In genomic region chr9:76900884-76901440, GRCh38 we compare ENCODE assay signal across 17 cellular contexts. TPM values are rescaled to one million over a fixed set of nuclear protein-coding genes. Genes with fewer than 3 reads are reported as not detected.
DNase-seq lines count a peak whose midpoint lies in the region; ATAC-seq and TF ChIP-seq lines count a peak whose summit lies in the region.
"Had no signal": no experiment of that assay in that cellular context is flagged by ENCODE, and none has a peak within 500 bp of the region (broad histone marks: within the 10 kb centered on the region; RNA-seq: fewer than 3 reads in every experiment).

No MANE protein-coding gene starts in this region.

- ATAC-seq in GM21515 (IDR thresholded peaks at IDR 0.05; ENCODE audit: unreplicated experiment), result no peak
- ATAC-seq: HepG2, PC-3 had no signal

- H3K36me3 ChIP-seq in sigmoid colon, result no peaks in the 10 kb centered on the region
- H3K36me3 ChIP-seq in transverse colon, result no peaks in the 10 kb centered on the region
- H3K36me3 ChIP-seq: MG63 had no signal

- H3K4me3 ChIP-seq in dorsolateral prefrontal cortex (peak overlapping the region in 33 of 59 donors; percentile 5 to 89 (median 19)), sigmoid colon (peak overlapping the region in 2 of 4 donors; percentile 72 to 82), transverse colon (no peak overlapping the region)
- H3K4me3 ChIP-seq: MG63 had no signal

- H3K27me3 ChIP-seq in dorsolateral prefrontal cortex (peaks cover 0 to 14% (median 0%) of the 10 kb centered on the region in 45 donors), sigmoid colon (no peaks in the 10 kb centered on the region), transverse colon (peaks cover 18% of the 10 kb centered on the region)
- H3K27me3 ChIP-seq: MG63 had no signal

- TF ChIP-seq EP300 in sigmoid colon (IDR thresholded peaks at IDR 0.05), result no peak
- TF ChIP-seq EP300 in transverse colon (IDR thresholded peaks at IDR 0.05; ENCODE audit: low read depth), result no peak

- TF ChIP-seq CTCF in VCaP (conservative IDR thresholded peaks at IDR 0.05) (no peak), dorsolateral prefrontal cortex (IDR thresholded peaks at IDR 0.05 in 54 of 56, conservative IDR thresholded peaks at IDR 0.05 in 2 of 56; ENCODE audit: low read depth in 1 of 56, partially characterized antibody in 56 of 56) (no peak), sigmoid colon (IDR thresholded peaks at IDR 0.05) (no peak), transverse colon (IDR thresholded peaks at IDR 0.05) (no peak)

- DNase-seq in dorsolateral prefrontal cortex (no peak), sigmoid colon (no peak), transverse colon (no peak), COR-L47 (lab: John Stamatoyannopoulos, UW) (no peak), erythroblast (lab: John Stamatoyannopoulos, UW) (no peak)
- DNase-seq: ACHN, AML-193, Caco-2, KG1, MG63, NCI-H1092 treated with DMSO at 0.1 percent for 48 hours, NCI-H82, PC-3 had no signal

- TF ChIP-seq POLR2A in sigmoid colon (IDR thresholded peaks at IDR 0.05), result no peak
- TF ChIP-seq POLR2A in transverse colon (IDR thresholded peaks at IDR 0.05), result no peak
- no peak for TF ChIP-seq POLR2A in erythroblast (IDR thresholded peaks at IDR 0.05; ENCODE audit: low read length)

- H3K27ac ChIP-seq in VCaP, result peak overlapping the region; percentile 85
- peak overlapping the region in 56 of 59 donors; percentile 24 to 99 (median 95) for H3K27ac ChIP-seq in dorsolateral prefrontal cortex
- H3K27ac ChIP-seq in sigmoid colon, result peak overlapping the region; percentile 85 to 95 (median 88)
- peak overlapping the region in 3 of 4 donors; percentile 82 to 91 (median 86) for H3K27ac ChIP-seq in transverse colon
- H3K27ac ChIP-seq: RWPE1 had no signal

- H3K9me3 ChIP-seq in sigmoid colon (no peaks in the 10 kb centered on the region), transverse colon (no peaks in the 10 kb centered on the region)
- H3K9me3 ChIP-seq: Caco-2, MG63 had no signal

- in situ Hi-C loops in transverse colon (cut with MboI; ENCODE audit: low pct_ligation_motif_present in 1 of 4, low pct_unique_long_range_greater_than_20kb in 1 of 4, low sequenced_read_pairs in 3 of 4), result no loop called here

- peaks cover 0 to 62% (median 49%) of the 10 kb centered on the region in 4 donors for H3K4me1 ChIP-seq in sigmoid colon
- peaks cover 15 to 41% (median 37%) of the 10 kb centered on the region in 4 donors for H3K4me1 ChIP-seq in transverse colon
- H3K4me1 ChIP-seq: Caco-2 had no signal

- intact Hi-C loops in dorsolateral prefrontal cortex (cut with DNase I), result no loop called here
- intact Hi-C loops in sigmoid colon (cut with DNase I), result loop anchor here (10.0 kb wide), 1 partner anchor 296 kb away; no protein-coding TSS in a partner anchor
- intact Hi-C loops in transverse colon (cut with DNase I; ENCODE audit: low total_unique reads), result loop anchor here (5.0 kb wide), 1 partner anchor 84 kb away; no protein-coding TSS in a partner anchor

- 72 to 84% methylated on average over 3 of the region's 3 CpGs for WGBS in sigmoid colon, 2 donors
- WGBS in transverse colon (ENCODE audit: low coverage in 1 of 2), 2 donors, result 69 to 100% methylated on average over 1 to 3 of the region's 3 CpGs

RNA-seq across cellular contexts. Expression of gene PRUNE2, which starts 5.0 kb away (rescaled TPM):
- total RNA-seq in dorsolateral prefrontal cortex, result 100 to 1,000 TPM in 119 of 120 experiments, 10 to 100 TPM in 1; 85.1 to 471 (median 248) TPM
- 100 to 1,000 TPM; 440 to 536 (median 490) TPM for total RNA-seq in sigmoid colon
- 10 to 100 TPM in 1 of 3 donors, 1 to 10 TPM in 2; 7.4 to 32.2 (median 8.4) TPM for polyA plus RNA-seq in sigmoid colon
- total RNA-seq in transverse colon, result 100 to 1,000 TPM in 1 of 4 donors, 10 to 100 TPM in 3; 67.6 to 105 (median 95.6) TPM
- total RNA-seq: PC-3 had no signal
- polyA plus RNA-seq: HepG2 had no signal

Comparison
In these comparisons a context has a peak if more than half of its experiments do, and no peak if none do; other contexts are left out.
1. H3K4me3 ChIP-seq: peak in dorsolateral prefrontal cortex (33 of 59); none in transverse colon (0 of 4).
2. intact Hi-C loops: an anchor here in sigmoid colon (10.0 kb wide) and transverse colon (5.0 kb wide); none called in dorsolateral prefrontal cortex.
3. Peak in every context shown above with its lines, with median percentiles within 50 percentile points of each other: H3K27ac ChIP-seq.